Comparison of ENCODE assay signal across 2 cellular contexts in the genomic region with DNA sequence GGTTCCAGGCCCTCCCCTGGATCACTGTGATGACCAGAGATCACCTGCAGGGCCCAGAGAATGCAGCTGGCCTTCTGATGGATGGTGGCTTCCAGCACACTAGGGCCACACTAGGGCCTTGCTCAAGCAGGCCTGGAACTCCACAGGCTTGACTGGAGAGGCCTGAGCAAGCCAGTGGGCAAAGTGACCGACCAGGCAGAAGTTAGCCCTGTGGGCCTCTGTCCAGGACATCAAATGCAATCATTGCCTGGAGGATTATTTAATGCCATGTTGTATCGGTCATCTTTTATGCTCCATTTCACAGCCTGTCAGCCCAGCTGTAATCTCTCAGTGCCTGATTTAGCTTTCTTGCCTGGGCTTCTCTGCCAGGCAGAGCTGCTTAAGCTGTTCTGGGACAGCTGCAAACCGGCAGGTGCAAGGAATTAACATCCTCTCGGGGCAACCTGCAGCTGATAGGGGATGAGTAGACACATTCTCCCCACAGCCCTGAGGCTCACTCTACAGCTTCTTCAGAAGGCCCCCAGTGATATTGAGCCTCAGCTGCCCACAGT.
TF ChIP-seq lines count a peak whose summit lies in the region.

No MANE protein-coding gene starts in this region.

TF ChIP-seq in HepG2, 621 proteins besides CTCF, POLR2A, EP300 and RAD21 (continues in another document):
- TF ChIP-seq TSC22D2 (CRISPR knock-in tag; IDR thresholded peaks at IDR 0.05; ENCODE audit: borderline replicate concordance) = no peak
- TF ChIP-seq MEIS1 (CRISPR knock-in tag; IDR thresholded peaks at IDR 0.05; ENCODE audit: borderline replicate concordance) = no peak
- TF ChIP-seq, protein P1, sequence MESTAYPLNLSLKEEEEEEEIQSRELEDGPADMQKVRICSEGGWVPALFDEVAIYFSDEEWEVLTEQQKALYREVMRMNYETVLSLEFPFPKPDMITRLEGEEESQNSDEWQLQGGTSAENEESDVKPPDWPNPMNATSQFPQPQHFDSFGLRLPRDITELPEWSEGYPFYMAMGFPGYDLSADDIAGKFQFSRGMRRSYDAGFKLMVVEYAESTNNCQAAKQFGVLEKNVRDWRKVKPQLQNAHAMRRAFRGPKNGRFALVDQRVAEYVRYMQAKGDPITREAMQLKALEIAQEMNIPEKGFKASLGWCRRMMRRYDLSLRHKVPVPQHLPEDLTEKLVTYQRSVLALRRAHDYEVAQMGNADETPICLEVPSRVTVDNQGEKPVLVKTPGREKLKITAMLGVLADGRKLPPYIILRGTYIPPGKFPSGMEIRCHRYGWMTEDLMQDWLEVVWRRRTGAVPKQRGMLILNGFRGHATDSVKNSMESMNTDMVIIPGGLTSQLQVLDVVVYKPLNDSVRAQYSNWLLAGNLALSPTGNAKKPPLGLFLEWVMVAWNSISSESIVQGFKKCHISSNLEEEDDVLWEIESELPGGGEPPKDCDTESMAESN (CRISPR knock-in tag; conservative IDR thresholded peaks at IDR 0.05) = no peak
- no peak for TF ChIP-seq SP1 (IDR thresholded peaks at IDR 0.05)
- TF ChIP-seq SP1 (CRISPR knock-in tag; IDR thresholded peaks at IDR 0.05) = no peak
- TF ChIP-seq ZNF567 (CRISPR knock-in tag; IDR thresholded peaks at IDR 0.05; ENCODE audit: borderline replicate concordance) = no peak
- TF ChIP-seq, protein P2, sequence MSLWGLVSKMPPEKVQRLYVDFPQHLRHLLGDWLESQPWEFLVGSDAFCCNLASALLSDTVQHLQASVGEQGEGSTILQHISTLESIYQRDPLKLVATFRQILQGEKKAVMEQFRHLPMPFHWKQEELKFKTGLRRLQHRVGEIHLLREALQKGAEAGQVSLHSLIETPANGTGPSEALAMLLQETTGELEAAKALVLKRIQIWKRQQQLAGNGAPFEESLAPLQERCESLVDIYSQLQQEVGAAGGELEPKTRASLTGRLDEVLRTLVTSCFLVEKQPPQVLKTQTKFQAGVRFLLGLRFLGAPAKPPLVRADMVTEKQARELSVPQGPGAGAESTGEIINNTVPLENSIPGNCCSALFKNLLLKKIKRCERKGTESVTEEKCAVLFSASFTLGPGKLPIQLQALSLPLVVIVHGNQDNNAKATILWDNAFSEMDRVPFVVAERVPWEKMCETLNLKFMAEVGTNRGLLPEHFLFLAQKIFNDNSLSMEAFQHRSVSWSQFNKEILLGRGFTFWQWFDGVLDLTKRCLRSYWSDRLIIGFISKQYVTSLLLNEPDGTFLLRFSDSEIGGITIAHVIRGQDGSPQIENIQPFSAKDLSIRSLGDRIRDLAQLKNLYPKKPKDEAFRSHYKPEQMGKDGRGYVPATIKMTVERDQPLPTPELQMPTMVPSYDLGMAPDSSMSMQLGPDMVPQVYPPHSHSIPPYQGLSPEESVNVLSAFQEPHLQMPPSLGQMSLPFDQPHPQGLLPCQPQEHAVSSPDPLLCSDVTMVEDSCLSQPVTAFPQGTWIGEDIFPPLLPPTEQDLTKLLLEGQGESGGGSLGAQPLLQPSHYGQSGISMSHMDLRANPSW (CRISPR knock-in tag; IDR thresholded peaks at IDR 0.05; ENCODE audit: borderline replicate concordance) = no peak
- no peak for TF ChIP-seq FOXJ3 (CRISPR knock-in tag; IDR thresholded peaks at IDR 0.05; ENCODE audit: borderline replicate concordance)
- TF ChIP-seq, protein P3, sequence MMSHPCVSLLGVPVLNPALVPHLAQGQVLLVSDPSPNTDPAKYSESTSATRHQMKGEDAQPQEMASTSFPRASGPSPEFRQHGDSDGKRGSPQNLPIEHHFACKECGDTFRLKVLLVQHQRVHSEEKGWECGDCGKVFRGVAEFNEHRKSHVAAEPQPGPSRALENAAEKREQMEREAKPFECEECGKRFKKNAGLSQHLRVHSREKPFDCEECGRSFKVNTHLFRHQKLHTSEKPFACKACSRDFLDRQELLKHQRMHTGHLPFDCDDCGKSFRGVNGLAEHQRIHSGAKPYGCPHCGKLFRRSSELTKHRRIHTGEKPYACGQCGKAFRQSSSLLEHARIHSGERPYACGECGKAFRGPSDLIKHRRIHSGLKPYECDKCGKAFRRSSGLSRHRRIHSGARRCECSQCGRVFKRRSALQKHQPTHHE (CRISPR knock-in tag; IDR thresholded peaks at IDR 0.05; ENCODE audit: borderline replicate concordance) = no peak
- no peak for TF ChIP-seq AHR (CRISPR knock-in tag; IDR thresholded peaks at IDR 0.05)
- TF ChIP-seq MTF2 (CRISPR knock-in tag; IDR thresholded peaks at IDR 0.05; ENCODE audit: borderline replicate concordance) = no peak
- TF ChIP-seq, protein P4, sequence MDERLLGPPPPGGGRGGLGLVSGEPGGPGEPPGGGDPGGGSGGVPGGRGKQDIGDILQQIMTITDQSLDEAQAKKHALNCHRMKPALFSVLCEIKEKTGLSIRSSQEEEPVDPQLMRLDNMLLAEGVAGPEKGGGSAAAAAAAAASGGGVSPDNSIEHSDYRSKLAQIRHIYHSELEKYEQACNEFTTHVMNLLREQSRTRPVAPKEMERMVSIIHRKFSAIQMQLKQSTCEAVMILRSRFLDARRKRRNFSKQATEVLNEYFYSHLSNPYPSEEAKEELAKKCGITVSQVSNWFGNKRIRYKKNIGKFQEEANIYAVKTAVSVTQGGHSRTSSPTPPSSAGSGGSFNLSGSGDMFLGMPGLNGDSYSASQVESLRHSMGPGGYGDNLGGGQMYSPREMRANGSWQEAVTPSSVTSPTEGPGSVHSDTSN (CRISPR knock-in tag; IDR thresholded peaks at IDR 0.05) = no peak
- TF ChIP-seq, protein P5, sequence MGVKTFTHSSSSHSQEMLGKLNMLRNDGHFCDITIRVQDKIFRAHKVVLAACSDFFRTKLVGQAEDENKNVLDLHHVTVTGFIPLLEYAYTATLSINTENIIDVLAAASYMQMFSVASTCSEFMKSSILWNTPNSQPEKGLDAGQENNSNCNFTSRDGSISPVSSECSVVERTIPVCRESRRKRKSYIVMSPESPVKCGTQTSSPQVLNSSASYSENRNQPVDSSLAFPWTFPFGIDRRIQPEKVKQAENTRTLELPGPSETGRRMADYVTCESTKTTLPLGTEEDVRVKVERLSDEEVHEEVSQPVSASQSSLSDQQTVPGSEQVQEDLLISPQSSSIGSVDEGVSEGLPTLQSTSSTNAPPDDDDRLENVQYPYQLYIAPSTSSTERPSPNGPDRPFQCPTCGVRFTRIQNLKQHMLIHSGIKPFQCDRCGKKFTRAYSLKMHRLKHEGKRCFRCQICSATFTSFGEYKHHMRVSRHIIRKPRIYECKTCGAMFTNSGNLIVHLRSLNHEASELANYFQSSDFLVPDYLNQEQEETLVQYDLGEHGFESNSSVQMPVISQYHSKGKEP (CRISPR knock-in tag; IDR thresholded peaks at IDR 0.05) = no peak
- TF ChIP-seq, protein P6, sequence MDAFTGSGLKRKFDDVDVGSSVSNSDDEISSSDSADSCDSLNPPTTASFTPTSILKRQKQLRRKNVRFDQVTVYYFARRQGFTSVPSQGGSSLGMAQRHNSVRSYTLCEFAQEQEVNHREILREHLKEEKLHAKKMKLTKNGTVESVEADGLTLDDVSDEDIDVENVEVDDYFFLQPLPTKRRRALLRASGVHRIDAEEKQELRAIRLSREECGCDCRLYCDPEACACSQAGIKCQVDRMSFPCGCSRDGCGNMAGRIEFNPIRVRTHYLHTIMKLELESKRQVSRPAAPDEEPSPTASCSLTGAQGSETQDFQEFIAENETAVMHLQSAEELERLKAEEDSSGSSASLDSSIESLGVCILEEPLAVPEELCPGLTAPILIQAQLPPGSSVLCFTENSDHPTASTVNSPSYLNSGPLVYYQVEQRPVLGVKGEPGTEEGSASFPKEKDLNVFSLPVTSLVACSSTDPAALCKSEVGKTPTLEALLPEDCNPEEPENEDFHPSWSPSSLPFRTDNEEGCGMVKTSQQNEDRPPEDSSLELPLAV (CRISPR knock-in tag; conservative IDR thresholded peaks at IDR 0.05; ENCODE audit: low read depth) = no peak

TF ChIP-seq in K562, 482 proteins besides CTCF, POLR2A, EP300 and RAD21:
- TF ChIP-seq, protein P7, sequence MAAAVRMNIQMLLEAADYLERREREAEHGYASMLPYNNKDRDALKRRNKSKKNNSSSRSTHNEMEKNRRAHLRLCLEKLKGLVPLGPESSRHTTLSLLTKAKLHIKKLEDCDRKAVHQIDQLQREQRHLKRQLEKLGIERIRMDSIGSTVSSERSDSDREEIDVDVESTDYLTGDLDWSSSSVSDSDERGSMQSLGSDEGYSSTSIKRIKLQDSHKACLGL (CRISPR knock-in tag; IDR thresholded peaks at IDR 0.05; ENCODE audit: borderline replicate concordance, poor library complexity, severe bottlenecking) = no peak
- TF ChIP-seq ATF1 (CRISPR knock-in tag; IDR thresholded peaks at IDR 0.05) = no peak
- no peak for TF ChIP-seq ATF1 (tag; IDR thresholded peaks at IDR 0.05)
- TF ChIP-seq KLF6 (CRISPR knock-in tag; IDR thresholded peaks at IDR 0.05; ENCODE audit: borderline replicate concordance) = no peak
- TF ChIP-seq, protein P8, sequence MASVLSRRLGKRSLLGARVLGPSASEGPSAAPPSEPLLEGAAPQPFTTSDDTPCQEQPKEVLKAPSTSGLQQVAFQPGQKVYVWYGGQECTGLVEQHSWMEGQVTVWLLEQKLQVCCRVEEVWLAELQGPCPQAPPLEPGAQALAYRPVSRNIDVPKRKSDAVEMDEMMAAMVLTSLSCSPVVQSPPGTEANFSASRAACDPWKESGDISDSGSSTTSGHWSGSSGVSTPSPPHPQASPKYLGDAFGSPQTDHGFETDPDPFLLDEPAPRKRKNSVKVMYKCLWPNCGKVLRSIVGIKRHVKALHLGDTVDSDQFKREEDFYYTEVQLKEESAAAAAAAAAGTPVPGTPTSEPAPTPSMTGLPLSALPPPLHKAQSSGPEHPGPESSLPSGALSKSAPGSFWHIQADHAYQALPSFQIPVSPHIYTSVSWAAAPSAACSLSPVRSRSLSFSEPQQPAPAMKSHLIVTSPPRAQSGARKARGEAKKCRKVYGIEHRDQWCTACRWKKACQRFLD (CRISPR knock-in tag; IDR thresholded peaks at IDR 0.05) = no peak
- TF ChIP-seq MAFG (tag; conservative IDR thresholded peaks at IDR 0.05) = no peak
- TF ChIP-seq, protein P9, sequence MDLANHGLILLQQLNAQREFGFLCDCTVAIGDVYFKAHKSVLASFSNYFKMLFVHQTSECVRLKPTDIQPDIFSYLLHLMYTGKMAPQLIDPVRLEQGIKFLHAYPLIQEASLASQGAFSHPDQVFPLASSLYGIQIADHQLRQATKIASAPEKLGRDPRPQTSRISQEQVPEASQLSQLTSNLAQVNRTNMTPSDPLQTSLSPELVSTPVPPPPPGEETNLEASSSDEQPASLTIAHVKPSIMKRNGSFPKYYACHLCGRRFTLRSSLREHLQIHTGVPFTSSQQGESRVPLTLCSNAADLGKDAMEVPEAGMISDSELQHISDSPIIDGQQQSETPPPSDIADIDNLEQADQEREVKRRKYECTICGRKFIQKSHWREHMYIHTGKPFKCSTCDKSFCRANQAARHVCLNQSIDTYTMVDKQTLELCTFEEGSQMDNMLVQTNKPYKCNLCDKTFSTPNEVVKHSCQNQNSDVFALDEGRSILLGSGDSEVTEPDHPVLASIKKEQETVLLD (IDR thresholded peaks at IDR 0.05) = no peak
